ENCODE assay signal across 8 cellular contexts in the genomic region with DNA sequence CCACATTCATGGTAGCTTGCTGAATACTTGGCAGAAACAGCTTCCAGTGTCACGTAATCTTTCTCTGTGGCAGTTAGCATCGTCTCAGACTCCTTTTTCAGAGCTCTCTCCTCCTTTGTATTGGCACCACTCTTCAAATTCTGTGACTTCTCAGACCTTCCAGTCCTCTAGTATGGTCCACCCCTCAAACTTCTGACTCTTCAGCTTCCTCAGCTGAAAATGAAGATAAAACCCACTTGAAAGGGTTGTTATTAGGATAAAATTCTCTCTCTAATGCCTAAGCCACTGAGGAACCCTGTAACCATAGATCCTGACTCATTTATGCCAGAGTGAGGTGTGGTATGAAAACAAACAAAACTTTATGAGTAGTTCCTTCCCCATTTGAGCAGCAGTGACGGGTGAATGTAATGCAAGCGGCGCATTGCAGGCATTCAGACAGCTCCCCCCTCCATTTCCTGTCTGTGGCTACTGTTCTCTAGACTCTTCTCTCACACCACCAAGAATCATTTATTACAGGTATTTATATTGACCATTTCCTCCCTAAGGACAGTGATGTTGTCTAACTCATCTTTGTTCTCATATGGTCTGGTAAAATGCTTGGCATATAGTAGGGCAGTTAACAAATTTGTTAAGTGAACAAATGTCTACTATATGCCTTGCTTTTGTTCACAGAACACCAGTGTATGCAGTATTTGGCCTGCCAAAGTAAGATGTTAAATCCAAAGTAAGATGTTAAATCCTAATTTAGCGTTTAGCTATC. TPM values are rescaled to one million over a fixed set of nuclear protein-coding genes. Genes with fewer than 3 reads are reported as not detected.
DNase-seq lines count a peak whose midpoint lies in the region; ATAC-seq and TF ChIP-seq lines count a peak whose summit lies in the region.

No MANE protein-coding gene starts in this region.

- peaks cover 94% of the 10 kb centered on the region for H3K79me2 ChIP-seq in hepatocyte

- WGBS in hepatocyte (ENCODE audit: low lambda C conversion rate, missing lambda C conversion rate), result 56% methylated on average over 6 of the region's 6 CpGs

- peaks cover 28% of the 10 kb centered on the region for H3K4me1 ChIP-seq in hepatocyte (ENCODE audit: insufficient read depth)

- H3K27me3 ChIP-seq in hepatocyte, result no peaks in the 10 kb centered on the region

- no peak for TF ChIP-seq CTCF in hepatocyte (IDR thresholded peaks at IDR 0.05; ENCODE audit: poor library complexity)

- no peaks in the 10 kb centered on the region for H3K9me2 ChIP-seq in hepatocyte (replicated peaks; ENCODE audit: insufficient read depth)

- ATAC-seq in GM19025 (IDR thresholded peaks at IDR 0.05; ENCODE audit: low read depth, unreplicated experiment) (peak; percentile 99), HG03135 (IDR thresholded peaks at IDR 0.05; ENCODE audit: unreplicated experiment) (peak; percentile 98)

- no peak overlapping the region for H2AFZ ChIP-seq in hepatocyte

- DNase-seq in A172 (ENCODE audit: low spot score) (peak; percentile 89), SIG-M5 (lab: John Stamatoyannopoulos, UW) (peak; percentile 88), hepatocyte (ENCODE audit: low spot score) (peak; percentile 56), NCI-H1105 treated with DMSO at 0.1 percent for 48 hours (lab: John Stamatoyannopoulos, UW) (no peak)
- DNase-seq in activated naive CD4-positive, alpha-beta T cell treated with Interleukin-2 at 50 U/mL for 16 hours, result peak; percentile 70
- DNase-seq in stimulated activated CD4-positive, alpha-beta T cell treated with anti-CD3 and anti-CD28 coated beads, Interleukin-15, amount 100 ng/mL, for 1 hour (ENCODE audit: low read depth in 1 of 2, low spot score in 1 of 2), result peak; percentile 28 to 29

- H4K20me1 ChIP-seq in hepatocyte (ENCODE audit: insufficient read depth, poor library complexity, severe bottlenecking), result peaks cover 44% of the 10 kb centered on the region

- peak overlapping the region; percentile 60 for H3K4me2 ChIP-seq in hepatocyte

- peak overlapping the region; percentile 81 for H3K27ac ChIP-seq in hepatocyte

- no peaks in the 10 kb centered on the region for H3K9me3 ChIP-seq in hepatocyte (ENCODE audit: low read depth)

- H3K4me3 ChIP-seq in hepatocyte, result no peak overlapping the region

- H3K36me3 ChIP-seq in hepatocyte (replicated peaks; ENCODE audit: insufficient read depth, low read depth), result no peaks in the 10 kb centered on the region

RNA-seq across cellular contexts. Expression of a gene that starts 35.3 kb away (rescaled TPM):
- total RNA-seq in A172 (2014; rRNA removed; shearing (Covaris generic)), result 144 TPM in 2 replicates
- 222 and 231 TPM in 2 replicates for total RNA-seq in hepatocyte
- 240 and 271 TPM in 2 replicates for polyA plus RNA-seq in hepatocyte
